ENCODE assay signal across 20 cellular contexts in genomic region chr5:88686743-88687142, GRCh38.
DNase-seq lines count a peak whose midpoint lies in the region; ATAC-seq, FAIRE-seq and TF ChIP-seq lines count a peak whose summit lies in the region.
"Had no signal": no experiment of that assay in that cellular context is flagged by ENCODE, and none has a peak within 500 bp of the region (broad histone marks: within the 10 kb centered on the region; RNA-seq: fewer than 3 reads in every experiment).

No MANE protein-coding gene starts in this region.

- TF ChIP-seq POLR2A in K562 (conservative IDR thresholded peaks at IDR 0.05) (no peak), adrenal gland (IDR thresholded peaks at IDR 0.05) (no peak)

- H3K4me1 Mint-ChIP-seq in T-helper 17 cell: peaks cover 21% of the 10 kb centered on the region

- H3K36me3 Mint-ChIP-seq in T-helper 17 cell (ENCODE audit: low read depth): peaks cover 8% of the 10 kb centered on the region

- no peaks in the 10 kb centered on the region for H4K20me1 ChIP-seq in K562 (replicated peaks; ENCODE audit: control insufficient read depth, insufficient read depth, low read length)

- H3K27ac ChIP-seq in K562 (ENCODE audit: extremely low read depth, low read depth, low read length) (no peak overlapping the region), temporal lobe (ENCODE audit: low read depth, low read length) (peak overlapping the region; percentile 69), adrenal gland (no peak overlapping the region)

- no peak for TF ChIP-seq EP300 in K562 (IDR thresholded peaks at IDR 0.05; ENCODE audit: low read length)

- H3K4me1 ChIP-seq in K562 (replicated peaks in 1 of 2; ENCODE audit: control insufficient read depth in 2 of 2, insufficient read depth in 2 of 2, low read length in 2 of 2) (peaks cover 0 to 21% of the 10 kb centered on the region in 2 experiments; a peak in 1 of 5 replicates), adrenal gland (replicated peaks in 1 of 2) (peaks cover 4 to 9% of the 10 kb centered on the region in 2 donors)

- no peak for FAIRE-seq in K562 (lab: Jason Lieb, UNC)
- FAIRE-seq: GM12892, GM18507 had no signal

- in situ Hi-C loops in K562 (cut with MboI): no loop called here

- peak overlapping the region; percentile 3 for H3K4me3 Mint-ChIP-seq in T-helper 17 cell

- TF ChIP-seq CTCF in K562 (IDR thresholded peaks at IDR 0.05 in 2 of 3, conservative IDR thresholded peaks at IDR 0.05 in 1 of 3; ENCODE audit: insufficient read depth in 2 of 3, low read depth in 1 of 3, low read length in 3 of 3) (no peak), adrenal gland (IDR thresholded peaks at IDR 0.05) (no peak)

- H3K79me2 ChIP-seq in K562 (ENCODE audit: control insufficient read depth, insufficient read depth, low read length): no peaks in the 10 kb centered on the region

- H3K27me3 ChIP-seq in K562 (ENCODE audit: control insufficient read depth in 2 of 2, insufficient read depth in 2 of 2, low read length in 2 of 2) (peaks cover 48 to 63% of the 10 kb centered on the region in 2 experiments; a peak in 3 of 5 replicates), adrenal gland (peaks cover 46% of the 10 kb centered on the region)

- H3K4me3 ChIP-seq in K562 (no peak overlapping the region), adrenal gland (no peak overlapping the region)

- peaks cover 93% of the 10 kb centered on the region for H3K27me3 Mint-ChIP-seq in T-helper 17 cell

- H3K9ac ChIP-seq in K562 (ENCODE audit: insufficient read depth in 1 of 2, low read depth in 2 of 2, low read length in 2 of 2): no peak overlapping the region

- ATAC-seq in T-helper 17 cell (no peak), K562 (no peak), GM21529 (IDR thresholded peaks at IDR 0.05; ENCODE audit: unreplicated experiment) (no peak)
- ATAC-seq: PC-3 had no signal

- TF ChIP-seq RAD21 in K562 (CRISPR knock-in tag; conservative IDR thresholded peaks at IDR 0.05 in 1 of 2, IDR thresholded peaks at IDR 0.05 in 1 of 2): no peak

- intact Hi-C loops in K562 (cut with micrococcal nuclease) (no loop called here), adrenal gland (cut with DNase I) (loop anchor here in 1 of 2 donors (10.0 kb wide), 1 partner anchor 802 kb away; no protein-coding TSS in a partner anchor)

- H3K36me3 ChIP-seq in K562 (ENCODE audit: control insufficient read depth, insufficient read depth, low read length): no peaks in the 10 kb centered on the region
- no peaks in the 10 kb centered on the region for H3K36me3 ChIP-seq in adrenal gland (replicated peaks in 1 of 2)

- CTCF ChIA-PET in K562 (lab: Yijun Ruan, JAX; ENCODE audit: low intra/inter-chr PET ratio): no interaction called here

- POLR2A ChIA-PET in K562 (lab: Yijun Ruan, JAX): interaction anchor here (0.6 kb wide), 1 partner anchor 961 kb away, joined by 3 read pairs; no protein-coding TSS in a partner anchor

- no TSS peak for BruUV-seq in K562 (replicated peaks; lab: Mats Ljungman, UMichigan)

- H3K27ac Mint-ChIP-seq in T-helper 17 cell: peak overlapping the region; percentile 59
- H3K27ac Mint-ChIP-seq: CD14-positive monocyte had no signal

- 2% methylated on average over 12 of the region's 15 CpGs for WGBS in K562 (ENCODE audit: insufficient coverage, low coverage, missing lambda C conversion rate)
- WGBS in adrenal gland, 4 donors: 25 to 50% (median 43%) methylated on average over 15 of the region's 15 CpGs

- H3K9me3 ChIP-seq in T-helper 17 cell (ENCODE audit: control insufficient read depth, low read length, poor library complexity, severe bottlenecking) (peaks cover 5% of the 10 kb centered on the region), K562 (replicated peaks; ENCODE audit: control insufficient read depth, insufficient read depth, low read depth, low read length) (no peaks in the 10 kb centered on the region), adrenal gland (replicated peaks in 1 of 3) (no peaks in the 10 kb centered on the region)

- no peak overlapping the region for H3K4me2 ChIP-seq in K562 (ENCODE audit: insufficient read depth, low read length)

- no peak overlapping the region for H2AFZ ChIP-seq in K562 (ENCODE audit: low read depth, low read length)

- no peaks in the 10 kb centered on the region for H3K9me1 ChIP-seq in K562 (ENCODE audit: control insufficient read depth, insufficient read depth, low read length)

- DNase-seq in T-helper 17 cell (no peak), K562 (ENCODE audit: extremely low read depth in 1 of 4, low spot score in 3 of 4) (no peak), left kidney (ENCODE audit: low read depth, low spot score) (peak; percentile 10), adrenal gland (no peak)
- DNase-seq in activated T-cell treated with anti-CD3 and anti-CD28 coated beads, Interleukin-2, amount 50 U/mL, for 1 hour: no peak
- DNase-seq: DMS79, GOT3, KG1, NCI-H1417, NCI-H187 treated with DMSO at 0.1 percent for 48 hours, NCI-H2227 treated with DMSO at 0.1 percent for 48 hours, NCI-H510A treated with DMSO at 0.1 percent for 48 hours, PC-3, RPMI8226, SHP77 treated with DMSO at 0.1 percent for 48 hours had no signal

TF ChIP-seq in K562, 482 proteins besides CTCF, POLR2A, EP300 and RAD21:
- TF ChIP-seq CBX2 (IDR thresholded peaks at IDR 0.05; ENCODE audit: insufficient read depth, low read length, poor library complexity, severe bottlenecking) (peak; percentile 35), ZNF217 (CRISPR knock-in tag; IDR thresholded peaks at IDR 0.05) (no peak), RBM15 (IDR thresholded peaks at IDR 0.05; ENCODE audit: insufficient read depth, low read length) (no peak), PREB (CRISPR knock-in tag; IDR thresholded peaks at IDR 0.05) (no peak), NFIC (IDR thresholded peaks at IDR 0.05) (no peak)
